ENCODE assay signal across 1 cellular context in the genomic region with DNA sequence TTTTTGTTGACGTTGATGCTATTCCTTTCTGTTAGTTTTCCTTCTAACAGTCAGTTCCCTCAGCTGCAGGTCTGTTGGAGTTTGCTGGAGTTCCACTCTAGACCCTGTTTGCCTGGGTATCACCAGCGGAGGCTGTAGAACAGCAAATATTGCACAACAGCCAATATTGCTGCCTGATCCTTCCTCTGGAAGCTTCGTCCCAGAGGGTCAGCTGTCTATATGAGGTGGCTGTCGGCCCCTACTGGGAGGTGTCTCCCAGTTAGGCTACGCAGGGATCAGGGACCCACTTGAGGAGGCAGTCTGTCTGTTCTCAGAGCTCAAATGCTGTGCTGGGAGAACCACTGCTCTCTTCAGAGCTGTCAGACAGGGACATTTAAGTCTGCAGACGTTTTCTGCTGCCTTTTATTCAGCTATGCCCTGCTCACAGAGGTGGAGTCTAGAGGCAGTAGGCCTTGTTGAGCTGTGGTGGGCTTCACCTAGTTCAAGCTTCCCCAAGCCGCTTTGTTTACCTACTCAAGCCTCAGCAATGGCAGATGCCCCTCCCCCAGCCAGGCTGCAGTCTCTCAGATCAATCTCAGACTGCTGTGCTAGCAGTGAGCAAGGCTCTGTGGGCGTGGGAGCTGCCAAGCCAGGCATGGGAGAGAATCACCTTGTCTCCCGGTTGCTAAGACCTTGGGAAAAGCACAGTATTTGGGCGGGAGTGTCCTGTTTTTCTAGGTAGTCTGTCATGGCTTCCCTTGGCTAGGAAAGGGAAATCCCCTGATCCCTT.
TF ChIP-seq lines count a peak whose summit lies in the region.

No MANE protein-coding gene starts in this region.

TF ChIP-seq in HepG2, 621 proteins besides CTCF, POLR2A, EP300 and RAD21 (continued from another document):
- TF ChIP-seq, protein P1, sequence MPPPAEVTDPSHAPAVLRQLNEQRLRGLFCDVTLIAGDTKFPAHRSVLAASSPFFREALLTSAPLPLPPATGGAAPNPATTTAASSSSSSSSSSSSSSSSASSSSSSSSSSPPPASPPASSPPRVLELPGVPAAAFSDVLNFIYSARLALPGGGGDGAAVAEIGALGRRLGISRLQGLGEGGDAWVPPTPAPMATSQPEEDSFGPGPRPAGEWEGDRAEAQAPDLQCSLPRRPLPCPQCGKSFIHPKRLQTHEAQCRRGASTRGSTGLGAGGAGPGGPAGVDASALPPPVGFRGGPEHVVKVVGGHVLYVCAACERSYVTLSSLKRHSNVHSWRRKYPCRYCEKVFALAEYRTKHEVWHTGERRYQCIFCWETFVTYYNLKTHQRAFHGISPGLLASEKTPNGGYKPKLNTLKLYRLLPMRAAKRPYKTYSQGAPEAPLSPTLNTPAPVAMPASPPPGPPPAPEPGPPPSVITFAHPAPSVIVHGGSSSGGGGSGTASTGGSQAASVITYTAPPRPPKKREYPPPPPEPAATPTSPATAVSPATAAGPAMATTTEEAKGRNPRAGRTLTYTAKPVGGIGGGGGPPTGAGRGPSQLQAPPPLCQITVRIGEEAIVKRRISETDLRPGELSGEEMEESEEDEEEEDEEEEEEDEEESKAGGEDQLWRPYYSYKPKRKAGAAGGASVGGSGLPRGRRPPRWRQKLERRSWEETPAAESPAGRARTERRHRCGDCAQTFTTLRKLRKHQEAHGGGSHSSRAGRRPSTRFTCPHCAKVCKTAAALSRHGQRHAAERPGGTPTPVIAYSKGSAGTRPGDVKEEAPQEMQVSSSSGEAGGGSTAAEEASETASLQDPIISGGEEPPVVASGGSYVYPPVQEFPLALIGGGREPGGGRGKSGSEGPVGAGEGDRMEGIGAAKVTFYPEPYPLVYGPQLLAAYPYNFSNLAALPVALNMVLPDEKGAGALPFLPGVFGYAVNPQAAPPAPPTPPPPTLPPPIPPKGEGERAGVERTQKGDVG (CRISPR knock-in tag; IDR thresholded peaks at IDR 0.05; ENCODE audit: borderline replicate concordance), result 0 out of 2 replicates have a peak, but pooled peaks have one; percentile 35
- peak; percentile 92 for TF ChIP-seq SALL1 (CRISPR knock-in tag; IDR thresholded peaks at IDR 0.05)
- TF ChIP-seq, protein P2, sequence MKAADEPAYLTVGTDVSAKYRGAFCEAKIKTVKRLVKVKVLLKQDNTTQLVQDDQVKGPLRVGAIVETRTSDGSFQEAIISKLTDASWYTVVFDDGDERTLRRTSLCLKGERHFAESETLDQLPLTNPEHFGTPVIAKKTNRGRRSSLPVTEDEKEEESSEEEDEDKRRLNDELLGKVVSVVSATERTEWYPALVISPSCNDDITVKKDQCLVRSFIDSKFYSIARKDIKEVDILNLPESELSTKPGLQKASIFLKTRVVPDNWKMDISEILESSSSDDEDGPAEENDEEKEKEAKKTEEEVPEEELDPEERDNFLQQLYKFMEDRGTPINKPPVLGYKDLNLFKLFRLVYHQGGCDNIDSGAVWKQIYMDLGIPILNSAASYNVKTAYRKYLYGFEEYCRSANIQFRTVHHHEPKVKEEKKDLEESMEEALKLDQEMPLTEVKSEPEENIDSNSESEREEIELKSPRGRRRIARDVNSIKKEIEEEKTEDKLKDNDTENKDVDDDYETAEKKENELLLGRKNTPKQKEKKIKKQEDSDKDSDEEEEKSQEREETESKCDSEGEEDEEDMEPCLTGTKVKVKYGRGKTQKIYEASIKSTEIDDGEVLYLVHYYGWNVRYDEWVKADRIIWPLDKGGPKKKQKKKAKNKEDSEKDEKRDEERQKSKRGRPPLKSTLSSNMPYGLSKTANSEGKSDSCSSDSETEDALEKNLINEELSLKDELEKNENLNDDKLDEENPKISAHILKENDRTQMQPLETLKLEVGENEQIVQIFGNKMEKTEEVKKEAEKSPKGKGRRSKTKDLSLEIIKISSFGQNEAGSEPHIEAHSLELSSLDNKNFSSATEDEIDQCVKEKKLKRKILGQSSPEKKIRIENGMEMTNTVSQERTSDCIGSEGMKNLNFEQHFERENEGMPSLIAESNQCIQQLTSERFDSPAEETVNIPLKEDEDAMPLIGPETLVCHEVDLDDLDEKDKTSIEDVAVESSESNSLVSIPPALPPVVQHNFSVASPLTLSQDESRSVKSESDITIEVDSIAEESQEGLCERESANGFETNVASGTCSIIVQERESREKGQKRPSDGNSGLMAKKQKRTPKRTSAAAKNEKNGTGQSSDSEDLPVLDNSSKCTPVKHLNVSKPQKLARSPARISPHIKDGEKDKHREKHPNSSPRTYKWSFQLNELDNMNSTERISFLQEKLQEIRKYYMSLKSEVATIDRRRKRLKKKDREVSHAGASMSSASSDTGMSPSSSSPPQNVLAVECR (CRISPR knock-in tag; IDR thresholded peaks at IDR 0.05; ENCODE audit: borderline replicate concordance), result peak; percentile 76; the same call in 1 of the 2 replicates
- TF ChIP-seq ZNF557 (CRISPR knock-in tag; IDR thresholded peaks at IDR 0.05), result 0 out of 2 replicates have a peak, but pooled peaks have one; percentile 79
- peak; percentile 67; the same call in 1 of the 2 replicates for TF ChIP-seq ESRRA (CRISPR knock-in tag; IDR thresholded peaks at IDR 0.05; ENCODE audit: low read depth)
- TF ChIP-seq SAP130 (CRISPR knock-in tag; IDR thresholded peaks at IDR 0.05; ENCODE audit: low read depth), result peak; percentile 65
- peak; percentile 71 for TF ChIP-seq MED1 (CRISPR knock-in tag; IDR thresholded peaks at IDR 0.05)
- peak; percentile 61 for TF ChIP-seq STAG1 (CRISPR knock-in tag; IDR thresholded peaks at IDR 0.05)
- TF ChIP-seq, protein P3, sequence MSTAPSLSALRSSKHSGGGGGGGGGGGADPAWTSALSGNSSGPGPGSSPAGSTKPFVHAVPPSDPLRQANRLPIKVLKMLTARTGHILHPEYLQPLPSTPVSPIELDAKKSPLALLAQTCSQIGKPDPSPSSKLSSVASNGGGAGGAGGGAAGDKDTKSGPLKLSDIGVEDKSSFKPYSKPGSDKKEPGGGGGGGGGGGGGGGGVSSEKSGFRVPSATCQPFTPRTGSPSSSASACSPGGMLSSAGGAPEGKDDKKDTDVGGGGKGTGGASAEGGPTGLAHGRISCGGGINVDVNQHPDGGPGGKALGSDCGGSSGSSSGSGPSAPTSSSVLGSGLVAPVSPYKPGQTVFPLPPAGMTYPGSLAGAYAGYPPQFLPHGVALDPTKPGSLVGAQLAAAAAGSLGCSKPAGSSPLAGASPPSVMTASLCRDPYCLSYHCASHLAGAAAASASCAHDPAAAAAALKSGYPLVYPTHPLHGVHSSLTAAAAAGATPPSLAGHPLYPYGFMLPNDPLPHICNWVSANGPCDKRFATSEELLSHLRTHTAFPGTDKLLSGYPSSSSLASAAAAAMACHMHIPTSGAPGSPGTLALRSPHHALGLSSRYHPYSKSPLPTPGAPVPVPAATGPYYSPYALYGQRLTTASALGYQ (CRISPR knock-in tag; IDR thresholded peaks at IDR 0.05), result peak; percentile 62; the same call in 1 of the 2 replicates
- TF ChIP-seq, protein P4, sequence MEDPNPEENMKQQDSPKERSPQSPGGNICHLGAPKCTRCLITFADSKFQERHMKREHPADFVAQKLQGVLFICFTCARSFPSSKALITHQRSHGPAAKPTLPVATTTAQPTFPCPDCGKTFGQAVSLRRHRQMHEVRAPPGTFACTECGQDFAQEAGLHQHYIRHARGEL (CRISPR knock-in tag; IDR thresholded peaks at IDR 0.05), result peak; percentile 74; the same call in 1 of the 2 replicates
- TF ChIP-seq, protein P5, sequence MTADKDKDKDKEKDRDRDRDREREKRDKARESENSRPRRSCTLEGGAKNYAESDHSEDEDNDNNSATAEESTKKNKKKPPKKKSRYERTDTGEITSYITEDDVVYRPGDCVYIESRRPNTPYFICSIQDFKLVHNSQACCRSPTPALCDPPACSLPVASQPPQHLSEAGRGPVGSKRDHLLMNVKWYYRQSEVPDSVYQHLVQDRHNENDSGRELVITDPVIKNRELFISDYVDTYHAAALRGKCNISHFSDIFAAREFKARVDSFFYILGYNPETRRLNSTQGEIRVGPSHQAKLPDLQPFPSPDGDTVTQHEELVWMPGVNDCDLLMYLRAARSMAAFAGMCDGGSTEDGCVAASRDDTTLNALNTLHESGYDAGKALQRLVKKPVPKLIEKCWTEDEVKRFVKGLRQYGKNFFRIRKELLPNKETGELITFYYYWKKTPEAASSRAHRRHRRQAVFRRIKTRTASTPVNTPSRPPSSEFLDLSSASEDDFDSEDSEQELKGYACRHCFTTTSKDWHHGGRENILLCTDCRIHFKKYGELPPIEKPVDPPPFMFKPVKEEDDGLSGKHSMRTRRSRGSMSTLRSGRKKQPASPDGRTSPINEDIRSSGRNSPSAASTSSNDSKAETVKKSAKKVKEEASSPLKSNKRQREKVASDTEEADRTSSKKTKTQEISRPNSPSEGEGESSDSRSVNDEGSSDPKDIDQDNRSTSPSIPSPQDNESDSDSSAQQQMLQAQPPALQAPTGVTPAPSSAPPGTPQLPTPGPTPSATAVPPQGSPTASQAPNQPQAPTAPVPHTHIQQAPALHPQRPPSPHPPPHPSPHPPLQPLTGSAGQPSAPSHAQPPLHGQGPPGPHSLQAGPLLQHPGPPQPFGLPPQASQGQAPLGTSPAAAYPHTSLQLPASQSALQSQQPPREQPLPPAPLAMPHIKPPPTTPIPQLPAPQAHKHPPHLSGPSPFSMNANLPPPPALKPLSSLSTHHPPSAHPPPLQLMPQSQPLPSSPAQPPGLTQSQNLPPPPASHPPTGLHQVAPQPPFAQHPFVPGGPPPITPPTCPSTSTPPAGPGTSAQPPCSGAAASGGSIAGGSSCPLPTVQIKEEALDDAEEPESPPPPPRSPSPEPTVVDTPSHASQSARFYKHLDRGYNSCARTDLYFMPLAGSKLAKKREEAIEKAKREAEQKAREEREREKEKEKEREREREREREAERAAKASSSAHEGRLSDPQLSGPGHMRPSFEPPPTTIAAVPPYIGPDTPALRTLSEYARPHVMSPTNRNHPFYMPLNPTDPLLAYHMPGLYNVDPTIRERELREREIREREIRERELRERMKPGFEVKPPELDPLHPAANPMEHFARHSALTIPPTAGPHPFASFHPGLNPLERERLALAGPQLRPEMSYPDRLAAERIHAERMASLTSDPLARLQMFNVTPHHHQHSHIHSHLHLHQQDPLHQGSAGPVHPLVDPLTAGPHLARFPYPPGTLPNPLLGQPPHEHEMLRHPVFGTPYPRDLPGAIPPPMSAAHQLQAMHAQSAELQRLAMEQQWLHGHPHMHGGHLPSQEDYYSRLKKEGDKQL (CRISPR knock-in tag; IDR thresholded peaks at IDR 0.05; ENCODE audit: low read depth), result peak; percentile 52; the same call in 1 of the 2 replicates
